Comparison of ENCODE assay signal across 8 cellular contexts in the genomic region with DNA sequence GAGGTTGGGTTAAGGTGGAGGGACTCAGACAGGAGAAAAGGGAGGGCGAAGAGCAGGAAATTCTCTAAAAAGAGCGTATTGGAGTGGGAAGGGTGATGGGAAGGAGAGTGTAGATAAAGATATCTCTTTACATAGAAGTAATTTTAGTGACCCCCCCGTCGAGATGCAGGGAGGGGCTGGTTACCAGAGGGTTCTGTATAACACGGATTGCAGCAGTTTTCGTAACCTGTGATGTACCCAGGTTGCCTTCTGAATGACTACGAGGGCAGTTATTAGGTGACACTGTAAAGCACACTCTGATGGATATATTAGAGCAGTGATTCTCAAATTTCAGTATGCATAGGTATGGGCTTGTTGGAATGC. TPM values are rescaled to one million over a fixed set of nuclear protein-coding genes. Genes with fewer than 3 reads are reported as not detected.
A peak's percentile ranks its signal among the peaks of the same experiment; 100 is the strongest.
DNase-seq lines count a peak whose midpoint lies in the region; ATAC-seq and TF ChIP-seq lines count a peak whose summit lies in the region.

No MANE protein-coding gene starts in this region.

- no peaks in the 10 kb centered on the region for H3K9me2 ChIP-seq in PC-9 (ENCODE audit: insufficient read depth)

- no peak overlapping the region for H3K27ac ChIP-seq in PC-9

- no peaks in the 10 kb centered on the region for H3K9me3 ChIP-seq in PC-9 (ENCODE audit: insufficient read depth, low read depth)

- CTCF ChIA-PET in PC-9 (lab: Charles Lee): no interaction called here

- TF ChIP-seq CTCF in GM12875 (IDR thresholded peaks at IDR 0.05; ENCODE audit: borderline replicate concordance, insufficient read depth, low read depth, low read length) (no peak), PC-9 (conservative IDR thresholded peaks at IDR 0.05) (no peak), retinal pigment epithelial cell (conservative IDR thresholded peaks at IDR 0.05; ENCODE audit: low read depth, low read length) (no peak)

- DNase-seq in PC-9: peak in 1 of 2 experiments; percentile 40
- no peak for DNase-seq in retinal pigment epithelial cell (ENCODE audit: low read depth)
- no peak for DNase-seq in germinal center (ENCODE audit: low spot score)
- no peak for DNase-seq in AG08396 (ENCODE audit: low spot score)
- DNase-seq in NCI-H2227 (lab: John Stamatoyannopoulos, UW; ENCODE audit: unreplicated experiment): no peak

- peak; percentile 17 for ATAC-seq in esophagus mucosa
- ATAC-seq in GM18517 (IDR thresholded peaks at IDR 0.05; ENCODE audit: unreplicated experiment): no peak

- H3K4me2 ChIP-seq in PC-9: peak overlapping the region; percentile 83

- H3F3A ChIP-seq in PC-9 (ENCODE audit: insufficient read depth, low read depth): peaks cover 23% of the 10 kb centered on the region; the same call in 1 of the 2 replicates

- H3K36me3 ChIP-seq in PC-9 (ENCODE audit: low read depth): no peaks in the 10 kb centered on the region

- no peaks in the 10 kb centered on the region for H3K27me3 ChIP-seq in PC-9 (ENCODE audit: insufficient read depth, low read depth)

- POLR2A ChIA-PET in PC-9 (lab: Charles Lee; ENCODE audit: unreplicated experiment): no interaction called here

- no TSS peak for BruUV-seq in PC-9 (replicated peaks; lab: Mats Ljungman, UMichigan)

- peak overlapping the region; percentile 87 for H3K4me3 ChIP-seq in GM12875 (ENCODE audit: low read depth, low read length)
- peak overlapping the region; percentile 88 for H3K4me3 ChIP-seq in PC-9
- peak overlapping the region; percentile 98 for H3K4me3 ChIP-seq in retinal pigment epithelial cell (ENCODE audit: low read length)

- H4K20me1 ChIP-seq in PC-9 (ENCODE audit: insufficient read depth): no peaks in the 10 kb centered on the region

- H3K79me2 ChIP-seq in PC-9 (ENCODE audit: low read depth): peaks cover 25% of the 10 kb centered on the region

- H3K4me1 ChIP-seq in PC-9 (replicated peaks; ENCODE audit: insufficient read depth): peaks cover 15% of the 10 kb centered on the region

- intact Hi-C loops in PC-9 (cut with micrococcal nuclease; ENCODE audit: unreplicated experiment): no loop called here

- H2AFZ ChIP-seq in PC-9: peak overlapping the region; percentile 100

RNA-seq across cellular contexts. Expression of a gene that starts 0.4 kb away (rescaled TPM):
- 23.0 and 25.5 TPM in 2 replicates for total RNA-seq in PC-9 (2021)
- total RNA-seq in esophagus mucosa: 4.1 TPM

RNA-seq across cellular contexts. Expression of a gene that starts 32.9 kb away (rescaled TPM):
- total RNA-seq in PC-9 (2021): not detected in 2 replicates
- not detected for total RNA-seq in esophagus mucosa

RNA-seq across cellular contexts. Expression of a gene that starts 53.6 kb away (rescaled TPM):
- total RNA-seq in PC-9 (2021): 3.5 and 4.9 TPM in 2 replicates
- 1.0 TPM for total RNA-seq in esophagus mucosa
